ENCODE assay signal across 39 cellular contexts in the genomic region with DNA sequence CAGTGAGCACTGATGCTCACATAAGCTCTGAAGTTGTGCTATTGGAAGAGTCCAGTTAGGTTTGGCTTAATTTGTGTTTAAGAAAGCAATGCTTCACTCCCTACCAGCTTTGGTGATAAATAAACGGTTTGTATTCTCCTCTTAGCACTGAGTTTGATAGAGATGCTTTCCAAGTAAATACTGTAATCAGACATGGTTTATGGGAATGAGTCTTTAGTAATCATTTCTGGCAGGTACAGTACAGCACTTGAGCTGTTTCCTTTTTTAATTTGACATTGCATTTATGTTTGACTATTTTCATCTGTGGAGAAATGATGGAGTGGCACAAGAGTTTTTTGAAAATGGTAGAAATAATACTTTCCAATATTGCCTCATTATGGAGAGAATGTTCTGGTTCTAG.
"Had no signal": no experiment of that assay in that cellular context is flagged by ENCODE, and none has a peak within 500 bp of the region (broad histone marks: within the 10 kb centered on the region; RNA-seq: fewer than 3 reads in every experiment).

No MANE protein-coding gene starts in this region.

- DNase-seq: activated effector memory CD4-positive, alpha-beta T cell treated with anti-CD3 and anti-CD28 coated beads, Interleukin-2, amount 50 U/mL, for 16 hours; activated effector memory CD4-positive, alpha-beta T cell treated with Interleukin-2 at 50 U/mL for 16 hours; activated gamma-delta T cell; activated gamma-delta T cell treated with Interleukin-2 at 50 U/mL for 16 hours; activated naive CD4-positive, alpha-beta T cell; activated naive CD4-positive, alpha-beta T cell treated with anti-CD3 and anti-CD28 coated beads for 36 hours; activated naive CD4-positive, alpha-beta T cell treated with anti-CD3 and anti-CD28 coated beads, Interleukin-2, amount 10 ng/mL, durations not matched to agents 7 days and 5 days; activated naive CD4-positive, alpha-beta T cell treated with anti-CD3 and anti-CD28 coated beads, Interleukin-2, amount 50 U/mL, for 16 hours; activated naive CD4-positive, alpha-beta T cell treated with Interleukin-2 at 50 U/mL for 16 hours; activated naive CD8-positive, alpha-beta T cell treated with anti-CD3 and anti-CD28 coated beads for 36 hours; activated naive CD8-positive, alpha-beta T cell treated with anti-CD3 and anti-CD28 coated beads, Interleukin-2, amount 10 ng/mL, durations not matched to agents 7 days and 5 days; activated naive CD8-positive, alpha-beta T cell treated with anti-CD3 and anti-CD28 coated beads, Interleukin-2, amount 50 U/mL, for 24 hours; activated T-cell treated with anti-CD3 and anti-CD28 coated beads, Interleukin-2, amount 50 U/mL, for 1 hour; activated T-cell treated with anti-CD3 and anti-CD28 coated beads, Interleukin-2, amount 50 U/mL, for 24 hours; activated T-cell treated with anti-CD3 and anti-CD28 coated beads, Interleukin-2, amount 50 U/mL, for 4 hours; activated T-cell treated with anti-CD3 and anti-CD28 coated beads, Interleukin-2, amount 50 U/mL, for 48 hours; activated T-cell treated with anti-CD3 and anti-CD28 coated beads, Interleukin-2, amount 50 U/mL, for 72 hours; adrenal gland; amniotic stem cell; amygdala; anterior cingulate cortex; aorta; body of pancreas; brain microvascular endothelial cell; caudate nucleus; central memory CD4-positive, alpha-beta T cell; cerebellar nuclear complex had no signal

- H3K9me3 ChIP-seq: adrenal gland, ascending aorta, body of pancreas had no signal

- H3K9me3 Mint-ChIP-seq: activated naive CD4-positive, alpha-beta T cell treated with anti-CD3 and anti-CD28 coated beads, Interleukin-2, amount 10 ng/mL, durations not matched to agents 7 days and 5 days; activated naive CD4-positive, alpha-beta T cell treated with anti-CD3 and anti-CD28 coated beads, Interleukin-2, amount 50 U/mL, for 24 hours; activated naive CD8-positive, alpha-beta T cell treated with anti-CD3 and anti-CD28 coated beads for 36 hours; activated T-cell treated with anti-CD3 and anti-CD28 coated beads, Interleukin-2, amount 50 U/mL, for 4 hours; brain had no signal

- H3K4me3 Mint-ChIP-seq: activated naive CD4-positive, alpha-beta T cell treated with anti-CD3 and anti-CD28 coated beads for 36 hours; activated naive CD4-positive, alpha-beta T cell treated with anti-CD3 and anti-CD28 coated beads, Interleukin-2, amount 10 ng/mL, durations not matched to agents 7 days and 5 days; activated naive CD4-positive, alpha-beta T cell treated with anti-CD3 and anti-CD28 coated beads, Interleukin-2, amount 50 U/mL, for 24 hours; activated naive CD8-positive, alpha-beta T cell; activated naive CD8-positive, alpha-beta T cell treated with anti-CD3 and anti-CD28 coated beads for 36 hours; activated naive CD8-positive, alpha-beta T cell treated with anti-CD3 and anti-CD28 coated beads, Interleukin-2, amount 10 ng/mL, durations not matched to agents 7 days and 5 days; activated naive CD8-positive, alpha-beta T cell treated with anti-CD3 and anti-CD28 coated beads, Interleukin-2, amount 50 U/mL, for 24 hours; activated T-cell treated with anti-CD3 and anti-CD28 coated beads, Interleukin-2, amount 50 U/mL, for 24 hours; activated T-cell treated with anti-CD3 and anti-CD28 coated beads, Interleukin-2, amount 50 U/mL, for 4 hours; activated T-cell treated with anti-CD3 and anti-CD28 coated beads, Interleukin-2, amount 50 U/mL, for 72 hours; activated T-helper 1 cell treated with anti-CD3 and anti-CD28 coated beads, Interleukin-12 subunit alpha, Interleukin-12 subunit beta, Interleukin-2, Interleukin-4 antibody, amounts not matched to agents 30 ng/mL and 10 ng/mL and 1 ng/mL, durations not matched to agents 14 hours and 24 hours and 36 hours; activated T-helper 17 cell treated with anti-CD3 and anti-CD28 coated beads, Interleukin-2, amount 50 U/mL, for 72 hours; brain; central memory CD8-positive, alpha-beta T cell had no signal

- H3K27me3 ChIP-seq: adrenal gland, ascending aorta, body of pancreas, brain microvascular endothelial cell, breast epithelium, cardiac muscle cell had no signal

- H3K36me3 Mint-ChIP-seq: activated naive CD4-positive, alpha-beta T cell treated with anti-CD3 and anti-CD28 coated beads, Interleukin-2, amount 10 ng/mL, durations not matched to agents 7 days and 5 days; activated naive CD4-positive, alpha-beta T cell treated with anti-CD3 and anti-CD28 coated beads, Interleukin-2, amount 50 U/mL, for 24 hours; activated naive CD4-positive, alpha-beta T cell treated with anti-CD3 and anti-CD28 coated beads, Interleukin-2, amount 50 U/mL, for 72 hours; activated naive CD8-positive, alpha-beta T cell; activated naive CD8-positive, alpha-beta T cell treated with anti-CD3 and anti-CD28 coated beads for 36 hours; activated naive CD8-positive, alpha-beta T cell treated with anti-CD3 and anti-CD28 coated beads, Interleukin-2, amount 10 ng/mL, durations not matched to agents 7 days and 5 days; brain had no signal

- H3K36me3 ChIP-seq: adrenal gland, ascending aorta, brain microvascular endothelial cell, breast epithelium, cardiac muscle cell had no signal

- H3K4me3 ChIP-seq: adrenal gland, ascending aorta, body of pancreas, breast epithelium, cardiac muscle cell had no signal

- H3K4me1 ChIP-seq: adrenal gland, ascending aorta, body of pancreas, breast epithelium had no signal

- H3K27me3 Mint-ChIP-seq: activated naive CD4-positive, alpha-beta T cell treated with anti-CD3 and anti-CD28 coated beads, Interleukin-2, amount 10 ng/mL, durations not matched to agents 7 days and 5 days; activated naive CD4-positive, alpha-beta T cell treated with anti-CD3 and anti-CD28 coated beads, Interleukin-2, amount 50 U/mL, for 24 hours; activated naive CD8-positive, alpha-beta T cell; activated naive CD8-positive, alpha-beta T cell treated with anti-CD3 and anti-CD28 coated beads for 36 hours; activated naive CD8-positive, alpha-beta T cell treated with anti-CD3 and anti-CD28 coated beads, Interleukin-2, amount 10 ng/mL, durations not matched to agents 7 days and 5 days; activated naive CD8-positive, alpha-beta T cell treated with anti-CD3 and anti-CD28 coated beads, Interleukin-2, amount 50 U/mL, for 24 hours; activated T-cell treated with anti-CD3 and anti-CD28 coated beads, Interleukin-2, amount 50 U/mL, for 24 hours; activated T-helper 17 cell treated with anti-CD3 and anti-CD28 coated beads, Interleukin-2, amount 50 U/mL, for 72 hours; brain; central memory CD8-positive, alpha-beta T cell had no signal

- FAIRE-seq: bronchial epithelial cell had no signal

- H3K27ac ChIP-seq: adrenal gland, ascending aorta, body of pancreas, brain microvascular endothelial cell, breast epithelium, cardiac muscle cell had no signal

- H3K27ac Mint-ChIP-seq: activated naive CD4-positive, alpha-beta T cell treated with anti-CD3 and anti-CD28 coated beads for 36 hours; activated naive CD4-positive, alpha-beta T cell treated with anti-CD3 and anti-CD28 coated beads, Interleukin-2, amount 10 ng/mL, durations not matched to agents 7 days and 5 days; activated naive CD4-positive, alpha-beta T cell treated with anti-CD3 and anti-CD28 coated beads, Interleukin-2, amount 50 U/mL, for 24 hours; activated naive CD4-positive, alpha-beta T cell treated with anti-CD3 and anti-CD28 coated beads, Interleukin-2, amount 50 U/mL, for 72 hours; activated naive CD8-positive, alpha-beta T cell; activated naive CD8-positive, alpha-beta T cell treated with anti-CD3 and anti-CD28 coated beads for 36 hours; activated naive CD8-positive, alpha-beta T cell treated with anti-CD3 and anti-CD28 coated beads, Interleukin-2, amount 10 ng/mL, durations not matched to agents 7 days and 5 days; activated naive CD8-positive, alpha-beta T cell treated with anti-CD3 and anti-CD28 coated beads, Interleukin-2, amount 50 U/mL, for 24 hours; activated T-cell treated with anti-CD3 and anti-CD28 coated beads, Interleukin-2, amount 50 U/mL, for 24 hours; activated T-cell treated with anti-CD3 and anti-CD28 coated beads, Interleukin-2, amount 50 U/mL, for 72 hours; activated T-helper 1 cell treated with anti-CD3 and anti-CD28 coated beads, Interleukin-12 subunit alpha, Interleukin-12 subunit beta, Interleukin-2, Interleukin-4 antibody, amounts not matched to agents 30 ng/mL and 10 ng/mL and 1 ng/mL, durations not matched to agents 14 hours and 24 hours and 36 hours; activated T-helper 17 cell treated with anti-CD3 and anti-CD28 coated beads, Interleukin-2, amount 50 U/mL, for 72 hours; activated T-helper 2 cell treated with anti-CD3 and anti-CD28 coated beads, Interferon-gamma antibody, Interleukin-2, Interleukin-4, amounts not matched to agents 10 μg/mL and 5 μg/mL and 100 μg/mL, durations not matched to agents 14 hours and 24 hours and 36 hours; brain had no signal

- H3K4me1 Mint-ChIP-seq: activated naive CD4-positive, alpha-beta T cell treated with anti-CD3 and anti-CD28 coated beads, Interleukin-2, amount 10 ng/mL, durations not matched to agents 7 days and 5 days; activated naive CD4-positive, alpha-beta T cell treated with anti-CD3 and anti-CD28 coated beads, Interleukin-2, amount 50 U/mL, for 24 hours; activated naive CD8-positive, alpha-beta T cell treated with anti-CD3 and anti-CD28 coated beads for 36 hours; activated naive CD8-positive, alpha-beta T cell treated with anti-CD3 and anti-CD28 coated beads, Interleukin-2, amount 10 ng/mL, durations not matched to agents 7 days and 5 days; activated naive CD8-positive, alpha-beta T cell treated with anti-CD3 and anti-CD28 coated beads, Interleukin-2, amount 50 U/mL, for 24 hours; activated T-helper 17 cell treated with anti-CD3 and anti-CD28 coated beads, Interleukin-2, amount 50 U/mL, for 72 hours; brain; central memory CD8-positive, alpha-beta T cell had no signal
